ENCODE assay signal across 30 cellular contexts in genomic region chr13:89571676-89572075, GRCh38.
"Had no signal": no experiment of that assay in that cellular context is flagged by ENCODE, and none has a peak within 500 bp of the region (broad histone marks: within the 10 kb centered on the region; RNA-seq: fewer than 3 reads in every experiment).

No MANE protein-coding gene starts in this region.

- H3K36me3 Mint-ChIP-seq: activated naive CD4-positive, alpha-beta T cell treated with anti-CD3 and anti-CD28 coated beads, Interleukin-2, amount 10 ng/mL, durations not matched to agents 7 days and 5 days; activated naive CD4-positive, alpha-beta T cell treated with anti-CD3 and anti-CD28 coated beads, Interleukin-2, amount 50 U/mL, for 72 hours; activated naive CD8-positive, alpha-beta T cell treated with anti-CD3 and anti-CD28 coated beads, Interleukin-2, amount 10 ng/mL, durations not matched to agents 7 days and 5 days had no signal

- H3K4me1 Mint-ChIP-seq: activated CD4-positive, alpha-beta memory T cell treated with anti-CD3 and anti-CD28 coated beads, Interleukin-2, amount 10 ng/mL, durations not matched to agents 7 days and 5 days; activated CD4-positive, alpha-beta T cell treated with anti-CD3 and anti-CD28 coated beads, Interleukin-2, amount 10 ng/mL, durations not matched to agents 7 days and 5 days; activated naive CD4-positive, alpha-beta T cell treated with anti-CD3 and anti-CD28 coated beads, Interleukin-2, amount 10 ng/mL, durations not matched to agents 7 days and 5 days; activated naive CD8-positive, alpha-beta T cell treated with anti-CD3 and anti-CD28 coated beads, Interleukin-2, amount 10 ng/mL, durations not matched to agents 7 days and 5 days; central memory CD8-positive, alpha-beta T cell; WTC11 had no signal

- ATAC-seq: activated naive CD4-positive, alpha-beta T cell treated with anti-CD3 and anti-CD28 coated beads, Interleukin-2, amount 50 U/mL, for 72 hours; activated T-cell treated with anti-CD3 and anti-CD28 coated beads, Interleukin-2, amount 50 U/mL, for 72 hours; gastroesophageal sphincter; heart right ventricle; WTC11 had no signal

- H3K27ac ChIP-seq: brain microvascular endothelial cell, coronary artery, dorsolateral prefrontal cortex, esophagus muscularis mucosa, gastroesophageal sphincter, heart right ventricle, VCaP had no signal

- H3K4me1 ChIP-seq: esophagus muscularis mucosa, gastroesophageal sphincter, heart right ventricle had no signal

- H3K36me3 ChIP-seq: brain microvascular endothelial cell, esophagus muscularis mucosa, gastroesophageal sphincter, heart right ventricle had no signal

- DNase-seq: activated CD4-positive, alpha-beta memory T cell treated with anti-CD3 and anti-CD28 coated beads, Interleukin-2, amount 10 ng/mL, durations not matched to agents 7 days and 5 days; activated CD4-positive, alpha-beta T cell treated with anti-CD3 and anti-CD28 coated beads for 1 hour; activated CD4-positive, alpha-beta T cell treated with anti-CD3 and anti-CD28 coated beads for 4 hours; activated CD4-positive, alpha-beta T cell treated with anti-CD3 and anti-CD28 coated beads, Interleukin-2, amount 10 ng/mL, durations not matched to agents 7 days and 5 days; activated CD4-positive, alpha-beta T cell treated with anti-CD3 and anti-CD28 coated beads, Interleukin-2, amount 50 U/mL, for 4 hours; activated CD8-positive, alpha-beta memory T cell treated with anti-CD3 and anti-CD28 coated beads, Interleukin-2, amount 50 U/mL, for 48 hours; activated gamma-delta T cell; activated naive CD4-positive, alpha-beta T cell; activated naive CD4-positive, alpha-beta T cell treated with anti-CD3 and anti-CD28 coated beads, Interleukin-2, amount 10 ng/mL, durations not matched to agents 7 days and 5 days; activated naive CD8-positive, alpha-beta T cell treated with anti-CD3 and anti-CD28 coated beads, Interleukin-2, amount 10 ng/mL, durations not matched to agents 7 days and 5 days; activated T-cell treated with anti-CD3 and anti-CD28 coated beads for 4 hours; activated T-cell treated with anti-CD3 and anti-CD28 coated beads, Interleukin-2, amount 50 U/mL, for 24 hours; activated T-cell treated with anti-CD3 and anti-CD28 coated beads, Interleukin-2, amount 50 U/mL, for 72 hours; amniotic stem cell; anterior cingulate cortex; brain microvascular endothelial cell; dorsolateral prefrontal cortex; effector memory CD4-positive, alpha-beta T cell; erythroblast; foreskin melanocyte; heart right ventricle; T-helper 2 cell had no signal

- H3K9me3 ChIP-seq: gastroesophageal sphincter had no signal

- H3K27ac Mint-ChIP-seq: activated CD4-positive, alpha-beta memory T cell treated with anti-CD3 and anti-CD28 coated beads, Interleukin-2, amount 10 ng/mL, durations not matched to agents 7 days and 5 days; activated CD4-positive, alpha-beta T cell treated with anti-CD3 and anti-CD28 coated beads, Interleukin-2, amount 10 ng/mL, durations not matched to agents 7 days and 5 days; activated naive CD4-positive, alpha-beta T cell treated with anti-CD3 and anti-CD28 coated beads, Interleukin-2, amount 10 ng/mL, durations not matched to agents 7 days and 5 days; activated naive CD4-positive, alpha-beta T cell treated with anti-CD3 and anti-CD28 coated beads, Interleukin-2, amount 50 U/mL, for 72 hours; activated naive CD8-positive, alpha-beta T cell treated with anti-CD3 and anti-CD28 coated beads, Interleukin-2, amount 10 ng/mL, durations not matched to agents 7 days and 5 days; activated T-cell treated with anti-CD3 and anti-CD28 coated beads, Interleukin-2, amount 50 U/mL, for 24 hours; activated T-cell treated with anti-CD3 and anti-CD28 coated beads, Interleukin-2, amount 50 U/mL, for 72 hours; dendritic cell treated with granulocyte-macrophage colony-stimulating factor and Interleukin-4, amounts not matched to agents 40 ng/mL and 50 ng/mL, for 4 days; WTC11 had no signal

- H3K4me3 Mint-ChIP-seq: activated CD4-positive, alpha-beta memory T cell treated with anti-CD3 and anti-CD28 coated beads, Interleukin-2, amount 10 ng/mL, durations not matched to agents 7 days and 5 days; activated CD4-positive, alpha-beta T cell treated with anti-CD3 and anti-CD28 coated beads, Interleukin-2, amount 10 ng/mL, durations not matched to agents 7 days and 5 days; activated naive CD4-positive, alpha-beta T cell treated with anti-CD3 and anti-CD28 coated beads, Interleukin-2, amount 10 ng/mL, durations not matched to agents 7 days and 5 days; activated naive CD8-positive, alpha-beta T cell treated with anti-CD3 and anti-CD28 coated beads, Interleukin-2, amount 10 ng/mL, durations not matched to agents 7 days and 5 days; activated T-cell treated with anti-CD3 and anti-CD28 coated beads, Interleukin-2, amount 50 U/mL, for 24 hours; activated T-cell treated with anti-CD3 and anti-CD28 coated beads, Interleukin-2, amount 50 U/mL, for 72 hours; central memory CD8-positive, alpha-beta T cell; dendritic cell treated with granulocyte-macrophage colony-stimulating factor and Interleukin-4, amounts not matched to agents 40 ng/mL and 50 ng/mL, for 4 days; WTC11 had no signal

- H3K27me3 Mint-ChIP-seq: activated CD4-positive, alpha-beta memory T cell treated with anti-CD3 and anti-CD28 coated beads, Interleukin-2, amount 10 ng/mL, durations not matched to agents 7 days and 5 days; activated CD4-positive, alpha-beta T cell treated with anti-CD3 and anti-CD28 coated beads, Interleukin-2, amount 10 ng/mL, durations not matched to agents 7 days and 5 days; activated naive CD4-positive, alpha-beta T cell treated with anti-CD3 and anti-CD28 coated beads, Interleukin-2, amount 10 ng/mL, durations not matched to agents 7 days and 5 days; activated naive CD8-positive, alpha-beta T cell treated with anti-CD3 and anti-CD28 coated beads, Interleukin-2, amount 10 ng/mL, durations not matched to agents 7 days and 5 days; activated T-cell treated with anti-CD3 and anti-CD28 coated beads, Interleukin-2, amount 50 U/mL, for 24 hours; central memory CD8-positive, alpha-beta T cell; dendritic cell treated with granulocyte-macrophage colony-stimulating factor and Interleukin-4, amounts not matched to agents 40 ng/mL and 50 ng/mL, for 4 days had no signal

- H3K27me3 ChIP-seq: brain microvascular endothelial cell, dorsolateral prefrontal cortex, esophagus muscularis mucosa, gastroesophageal sphincter, heart right ventricle had no signal

- H3K4me3 ChIP-seq: coronary artery, dorsolateral prefrontal cortex, esophagus muscularis mucosa, gastroesophageal sphincter, heart right ventricle had no signal
